8 cellular contexts compared by ENCODE assay signal in the genomic region with DNA sequence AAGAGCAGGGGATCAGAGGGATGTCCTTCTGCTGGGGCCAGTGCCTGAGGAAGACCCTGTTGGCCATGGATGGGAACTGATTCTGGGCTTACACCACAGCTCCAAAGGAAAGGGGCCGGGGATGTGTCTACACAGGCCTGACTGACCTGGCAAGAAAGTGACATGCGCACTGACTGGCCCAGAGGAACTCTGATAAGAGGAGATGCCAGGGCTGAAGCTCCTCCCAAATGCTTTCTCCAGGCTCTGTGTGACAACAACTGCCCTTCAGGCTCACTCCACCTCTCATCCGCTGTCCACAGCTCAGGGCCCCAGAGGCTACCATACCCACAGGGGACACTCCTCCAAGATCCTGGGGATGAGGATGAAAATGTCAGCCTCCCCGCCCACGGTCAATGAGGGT.
A peak's percentile ranks its signal among the peaks of the same experiment; 100 is the strongest.
DNase-seq lines count a peak whose midpoint lies in the region; ATAC-seq lines count a peak whose summit lies in the region.

No MANE protein-coding gene starts in this region.

- ATAC-seq in GM18867 (IDR thresholded peaks at IDR 0.05; ENCODE audit: unreplicated experiment) = peak; percentile 19
- ATAC-seq in HG02588 (IDR thresholded peaks at IDR 0.05; ENCODE audit: unreplicated experiment) = peak; percentile 16
- ATAC-seq in T-helper 17 cell = no peak

- H3K9me3 ChIP-seq in T-helper 17 cell (ENCODE audit: control insufficient read depth, low read length, poor library complexity, severe bottlenecking) = no peaks in the 10 kb centered on the region

- no peak for DNase-seq in T-helper 17 cell
- DNase-seq in mesenteric fat pad (ENCODE audit: low spot score) = peak; percentile 71
- no peak for DNase-seq in RPMI8226
- no peak for DNase-seq in cerebellar cortex (ENCODE audit: low spot score)
- DNase-seq in stimulated activated CD4-positive, alpha-beta T cell treated with anti-CD3 and anti-CD28 coated beads, Interleukin-15, amount 100 ng/mL, for 24 hours = no peak
- no peak for DNase-seq in NCI-H82 (lab: John Stamatoyannopoulos, UW)

- H3K4me3 Mint-ChIP-seq in T-helper 17 cell = no peak overlapping the region

- H3K27ac Mint-ChIP-seq in T-helper 17 cell = peak overlapping the region; percentile 83

- H3K36me3 Mint-ChIP-seq in T-helper 17 cell (ENCODE audit: low read depth) = no peaks in the 10 kb centered on the region

- peaks cover 6% of the 10 kb centered on the region for H3K4me1 Mint-ChIP-seq in T-helper 17 cell

- no peaks in the 10 kb centered on the region for H3K27me3 Mint-ChIP-seq in T-helper 17 cell
